1 cellular context compared by ENCODE assay signal in genomic region chr1:19313961-19314882, GRCh38.
TF ChIP-seq lines count a peak whose summit lies in the region.

No MANE protein-coding gene starts in this region.

TF ChIP-seq in GM12878, 131 proteins besides CTCF, POLR2A, EP300 and RAD21 (continued from another document and continues in another):
- TF ChIP-seq, protein P1, sequence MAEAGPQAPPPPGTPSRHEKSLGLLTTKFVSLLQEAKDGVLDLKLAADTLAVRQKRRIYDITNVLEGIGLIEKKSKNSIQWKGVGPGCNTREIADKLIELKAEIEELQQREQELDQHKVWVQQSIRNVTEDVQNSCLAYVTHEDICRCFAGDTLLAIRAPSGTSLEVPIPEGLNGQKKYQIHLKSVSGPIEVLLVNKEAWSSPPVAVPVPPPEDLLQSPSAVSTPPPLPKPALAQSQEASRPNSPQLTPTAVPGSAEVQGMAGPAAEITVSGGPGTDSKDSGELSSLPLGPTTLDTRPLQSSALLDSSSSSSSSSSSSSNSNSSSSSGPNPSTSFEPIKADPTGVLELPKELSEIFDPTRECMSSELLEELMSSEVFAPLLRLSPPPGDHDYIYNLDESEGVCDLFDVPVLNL (IDR thresholded peaks at IDR 0.05; ENCODE audit: low read depth, low read length): no peak
- TF ChIP-seq SUPT20H (IDR thresholded peaks at IDR 0.05; ENCODE audit: borderline replicate concordance, control insufficient read depth, low read depth, low read length) (no peak), SMAD5 (IDR thresholded peaks at IDR 0.05; ENCODE audit: low read depth) (no peak), FOXK2 (IDR thresholded peaks at IDR 0.05) (no peak), ESRRA (IDR thresholded peaks at IDR 0.05; ENCODE audit: low read length) (no peak), NFIC (IDR thresholded peaks at IDR 0.05; ENCODE audit: low read depth, low read length) (no peak; the same call in 1 of the 2 replicates), TARDBP (IDR thresholded peaks at IDR 0.05; ENCODE audit: borderline replicate concordance) (no peak), ZNF207 (IDR thresholded peaks at IDR 0.05; ENCODE audit: borderline replicate concordance) (no peak), MEF2B (IDR thresholded peaks at IDR 0.05; ENCODE audit: partially characterized antibody, poor library complexity, severe bottlenecking) (no peak), ATF2 (IDR thresholded peaks at IDR 0.05; ENCODE audit: low read length) (no peak), MTA3 (IDR thresholded peaks at IDR 0.05; ENCODE audit: borderline replicate concordance, low read length) (no peak), POLR2AphosphoS2 (IDR thresholded peaks at IDR 0.05; ENCODE audit: low read depth, low read length) (no peak), CHD4 (IDR thresholded peaks at IDR 0.05) (no peak), FOS (IDR thresholded peaks at IDR 0.05; ENCODE audit: borderline replicate concordance, extremely low read depth, insufficient read length) (no peak), ZBTB4 (CRISPR knock-in tag; IDR thresholded peaks at IDR 0.05) (no peak), RCOR1 (conservative IDR thresholded peaks at IDR 0.05; ENCODE audit: low read depth, low read length) (no peak), BCLAF1 (IDR thresholded peaks at IDR 0.05) (no peak), CHD1 (IDR thresholded peaks at IDR 0.05; ENCODE audit: low read depth, low read length) (no peak), RUNX3 (IDR thresholded peaks at IDR 0.05; ENCODE audit: low read length) (peak; percentile 73), NRF1 (conservative IDR thresholded peaks at IDR 0.05; ENCODE audit: low read depth, low read length) (no peak), FOXM1 (IDR thresholded peaks at IDR 0.05; ENCODE audit: low read depth, low read length) (no peak), KDM1A (IDR thresholded peaks at IDR 0.05; ENCODE audit: borderline replicate concordance) (no peak), EED (IDR thresholded peaks at IDR 0.05; ENCODE audit: low read depth) (peak; percentile 86), ZSCAN29 (IDR thresholded peaks at IDR 0.05) (no peak), HDGF (IDR thresholded peaks at IDR 0.05) (no peak), DPF2 (IDR thresholded peaks at IDR 0.05) (peak; percentile 53), YY1 (IDR thresholded peaks at IDR 0.05; ENCODE audit: low read depth, low read length) (no peak), PAX5 (IDR thresholded peaks at IDR 0.05; ENCODE audit: borderline replicate concordance, low read depth, low read length) (peak; percentile 54; the same call in 1 of the 2 replicates), SREBF2 (IDR thresholded peaks at IDR 0.05; ENCODE audit: low read length) (no peak), ZNF622 (IDR thresholded peaks at IDR 0.05) (no peak), IRF4 (IDR thresholded peaks at IDR 0.05; ENCODE audit: low read depth, low read length) (no peak), TAF1 (IDR thresholded peaks at IDR 0.05; ENCODE audit: borderline replicate concordance, low read depth, low read length) (no peak), MEF2A (IDR thresholded peaks at IDR 0.05; ENCODE audit: insufficient read depth, low read depth, low read length) (no peak), CBFB (IDR thresholded peaks at IDR 0.05; ENCODE audit: low read depth) (no peak), BRCA1 (IDR thresholded peaks at IDR 0.05; ENCODE audit: low read depth, low read length) (no peak)
- TF ChIP-seq, protein P2, sequence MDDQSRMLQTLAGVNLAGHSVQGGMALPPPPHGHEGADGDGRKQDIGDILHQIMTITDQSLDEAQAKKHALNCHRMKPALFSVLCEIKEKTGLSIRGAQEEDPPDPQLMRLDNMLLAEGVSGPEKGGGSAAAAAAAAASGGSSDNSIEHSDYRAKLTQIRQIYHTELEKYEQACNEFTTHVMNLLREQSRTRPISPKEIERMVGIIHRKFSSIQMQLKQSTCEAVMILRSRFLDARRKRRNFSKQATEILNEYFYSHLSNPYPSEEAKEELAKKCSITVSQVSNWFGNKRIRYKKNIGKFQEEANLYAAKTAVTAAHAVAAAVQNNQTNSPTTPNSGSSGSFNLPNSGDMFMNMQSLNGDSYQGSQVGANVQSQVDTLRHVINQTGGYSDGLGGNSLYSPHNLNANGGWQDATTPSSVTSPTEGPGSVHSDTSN (IDR thresholded peaks at IDR 0.05; ENCODE audit: insufficient replicate concordance, low read depth, low read length): no peak
- TF ChIP-seq, protein P3, sequence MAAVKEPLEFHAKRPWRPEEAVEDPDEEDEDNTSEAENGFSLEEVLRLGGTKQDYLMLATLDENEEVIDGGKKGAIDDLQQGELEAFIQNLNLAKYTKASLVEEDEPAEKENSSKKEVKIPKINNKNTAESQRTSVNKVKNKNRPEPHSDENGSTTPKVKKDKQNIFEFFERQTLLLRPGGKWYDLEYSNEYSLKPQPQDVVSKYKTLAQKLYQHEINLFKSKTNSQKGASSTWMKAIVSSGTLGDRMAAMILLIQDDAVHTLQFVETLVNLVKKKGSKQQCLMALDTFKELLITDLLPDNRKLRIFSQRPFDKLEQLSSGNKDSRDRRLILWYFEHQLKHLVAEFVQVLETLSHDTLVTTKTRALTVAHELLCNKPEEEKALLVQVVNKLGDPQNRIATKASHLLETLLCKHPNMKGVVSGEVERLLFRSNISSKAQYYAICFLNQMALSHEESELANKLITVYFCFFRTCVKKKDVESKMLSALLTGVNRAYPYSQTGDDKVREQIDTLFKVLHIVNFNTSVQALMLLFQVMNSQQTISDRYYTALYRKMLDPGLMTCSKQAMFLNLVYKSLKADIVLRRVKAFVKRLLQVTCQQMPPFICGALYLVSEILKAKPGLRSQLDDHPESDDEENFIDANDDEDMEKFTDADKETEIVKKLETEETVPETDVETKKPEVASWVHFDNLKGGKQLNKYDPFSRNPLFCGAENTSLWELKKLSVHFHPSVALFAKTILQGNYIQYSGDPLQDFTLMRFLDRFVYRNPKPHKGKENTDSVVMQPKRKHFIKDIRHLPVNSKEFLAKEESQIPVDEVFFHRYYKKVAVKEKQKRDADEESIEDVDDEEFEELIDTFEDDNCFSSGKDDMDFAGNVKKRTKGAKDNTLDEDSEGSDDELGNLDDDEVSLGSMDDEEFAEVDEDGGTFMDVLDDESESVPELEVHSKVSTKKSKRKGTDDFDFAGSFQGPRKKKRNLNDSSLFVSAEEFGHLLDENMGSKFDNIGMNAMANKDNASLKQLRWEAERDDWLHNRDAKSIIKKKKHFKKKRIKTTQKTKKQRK (IDR thresholded peaks at IDR 0.05; ENCODE audit: low read depth, low read length): no peak
- TF ChIP-seq, protein P4, sequence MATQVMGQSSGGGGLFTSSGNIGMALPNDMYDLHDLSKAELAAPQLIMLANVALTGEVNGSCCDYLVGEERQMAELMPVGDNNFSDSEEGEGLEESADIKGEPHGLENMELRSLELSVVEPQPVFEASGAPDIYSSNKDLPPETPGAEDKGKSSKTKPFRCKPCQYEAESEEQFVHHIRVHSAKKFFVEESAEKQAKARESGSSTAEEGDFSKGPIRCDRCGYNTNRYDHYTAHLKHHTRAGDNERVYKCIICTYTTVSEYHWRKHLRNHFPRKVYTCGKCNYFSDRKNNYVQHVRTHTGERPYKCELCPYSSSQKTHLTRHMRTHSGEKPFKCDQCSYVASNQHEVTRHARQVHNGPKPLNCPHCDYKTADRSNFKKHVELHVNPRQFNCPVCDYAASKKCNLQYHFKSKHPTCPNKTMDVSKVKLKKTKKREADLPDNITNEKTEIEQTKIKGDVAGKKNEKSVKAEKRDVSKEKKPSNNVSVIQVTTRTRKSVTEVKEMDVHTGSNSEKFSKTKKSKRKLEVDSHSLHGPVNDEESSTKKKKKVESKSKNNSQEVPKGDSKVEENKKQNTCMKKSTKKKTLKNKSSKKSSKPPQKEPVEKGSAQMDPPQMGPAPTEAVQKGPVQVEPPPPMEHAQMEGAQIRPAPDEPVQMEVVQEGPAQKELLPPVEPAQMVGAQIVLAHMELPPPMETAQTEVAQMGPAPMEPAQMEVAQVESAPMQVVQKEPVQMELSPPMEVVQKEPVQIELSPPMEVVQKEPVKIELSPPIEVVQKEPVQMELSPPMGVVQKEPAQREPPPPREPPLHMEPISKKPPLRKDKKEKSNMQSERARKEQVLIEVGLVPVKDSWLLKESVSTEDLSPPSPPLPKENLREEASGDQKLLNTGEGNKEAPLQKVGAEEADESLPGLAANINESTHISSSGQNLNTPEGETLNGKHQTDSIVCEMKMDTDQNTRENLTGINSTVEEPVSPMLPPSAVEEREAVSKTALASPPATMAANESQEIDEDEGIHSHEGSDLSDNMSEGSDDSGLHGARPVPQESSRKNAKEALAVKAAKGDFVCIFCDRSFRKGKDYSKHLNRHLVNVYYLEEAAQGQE (IDR thresholded peaks at IDR 0.05; ENCODE audit: low read depth, low read length): no peak
- TF ChIP-seq, protein P5, sequence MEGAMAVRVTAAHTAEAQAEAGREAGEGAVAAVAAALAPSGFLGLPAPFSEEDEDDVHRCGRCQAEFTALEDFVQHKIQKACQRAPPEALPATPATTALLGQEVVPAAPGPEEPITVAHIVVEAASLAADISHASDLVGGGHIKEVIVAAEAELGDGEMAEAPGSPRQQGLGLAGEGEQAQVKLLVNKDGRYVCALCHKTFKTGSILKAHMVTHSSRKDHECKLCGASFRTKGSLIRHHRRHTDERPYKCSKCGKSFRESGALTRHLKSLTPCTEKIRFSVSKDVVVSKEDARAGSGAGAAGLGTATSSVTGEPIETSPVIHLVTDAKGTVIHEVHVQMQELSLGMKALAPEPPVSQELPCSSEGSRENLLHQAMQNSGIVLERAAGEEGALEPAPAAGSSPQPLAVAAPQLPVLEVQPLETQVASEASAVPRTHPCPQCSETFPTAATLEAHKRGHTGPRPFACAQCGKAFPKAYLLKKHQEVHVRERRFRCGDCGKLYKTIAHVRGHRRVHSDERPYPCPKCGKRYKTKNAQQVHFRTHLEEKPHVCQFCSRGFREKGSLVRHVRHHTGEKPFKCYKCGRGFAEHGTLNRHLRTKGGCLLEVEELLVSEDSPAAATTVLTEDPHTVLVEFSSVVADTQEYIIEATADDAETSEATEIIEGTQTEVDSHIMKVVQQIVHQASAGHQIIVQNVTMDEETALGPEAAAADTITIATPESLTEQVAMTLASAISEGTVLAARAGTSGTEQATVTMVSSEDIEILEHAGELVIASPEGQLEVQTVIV (IDR thresholded peaks at IDR 0.05; ENCODE audit: borderline replicate concordance, partially characterized antibody): no peak
